Comparison of ENCODE assay signal across 7 cellular contexts in genomic region chr19:13154241-13154778, GRCh38. TPM values are rescaled to one million over a fixed set of nuclear protein-coding genes. Genes with fewer than 3 reads are reported as not detected.
A peak's percentile ranks its signal among the peaks of the same experiment; 100 is the strongest.
DNase-seq lines count a peak whose midpoint lies in the region; ATAC-seq and TF ChIP-seq lines count a peak whose summit lies in the region.

No MANE protein-coding gene starts in this region.

- peaks cover 6% of the 10 kb centered on the region for H3K4me1 ChIP-seq in ectodermal cell (ENCODE audit: control insufficient read depth, insufficient read depth, low read length)

- peak overlapping the region; percentile 86 for H3K27ac ChIP-seq in ectodermal cell (ENCODE audit: insufficient read depth, low read depth, low read length, poor library complexity, severe bottlenecking)

- no peak for TF ChIP-seq CTCF in GM12875 (IDR thresholded peaks at IDR 0.05; ENCODE audit: borderline replicate concordance, insufficient read depth, low read depth, low read length)

- H3K27me3 ChIP-seq in ectodermal cell (ENCODE audit: control insufficient read depth, insufficient read depth, low read length, poor library complexity, severe bottlenecking), result no peaks in the 10 kb centered on the region

- no peaks in the 10 kb centered on the region for H3K9me3 ChIP-seq in ectodermal cell (ENCODE audit: control insufficient read depth, low read length)

- no peak for ATAC-seq in GM19324 (IDR thresholded peaks at IDR 0.05; ENCODE audit: low FRiP score, unreplicated experiment)

- 1% methylated on average over 21 of the region's 21 CpGs for WGBS in ectodermal cell, 2 experiments

- no peaks in the 10 kb centered on the region for H3K36me3 ChIP-seq in ectodermal cell (ENCODE audit: control insufficient read depth, insufficient read depth, low read length)

- DNase-seq in NCI-H2171 (lab: John Stamatoyannopoulos, UW) (peak; percentile 42), lung microvascular endothelial cell (ENCODE audit: low read depth in 2 of 2) (peak; percentile 90 to 94)
- DNase-seq in activated CD4-positive, alpha-beta T cell treated with anti-CD3 and anti-CD28 coated beads, Interleukin-2, amount 50 U/mL, for 1 hour, result peak; percentile 49
- DNase-seq in stimulated activated CD8-positive, alpha-beta memory T cell treated with anti-CD3 and anti-CD28 coated beads, Interleukin-4, amount 100 ng/mL, for 48 hours, result peak; percentile 86

- peak overlapping the region; percentile 100 for H3K4me3 ChIP-seq in GM12875 (ENCODE audit: low read depth, low read length)
- peak overlapping the region; percentile 84 for H3K4me3 ChIP-seq in ectodermal cell (ENCODE audit: insufficient read depth, low read depth, low read length)

RNA-seq across cellular contexts. Expression of gene IER2, which starts 4.1 kb away (rescaled TPM):
- polyA plus RNA-seq in ectodermal cell (2013, experiment 1 of 4), result 77.9 TPM
- 70.4 TPM for polyA plus RNA-seq in ectodermal cell (2013, experiment 2 of 4)
- 54.1 TPM for polyA plus RNA-seq in ectodermal cell (2013, experiment 3 of 4)
- polyA plus RNA-seq in ectodermal cell (2013, experiment 4 of 4), result 54.6 TPM
- 19.0 and 31.2 TPM in 2 replicates for total RNA-seq in lung microvascular endothelial cell

RNA-seq across cellular contexts. Expression of gene STX10, which starts 4.1 kb away (rescaled TPM):
- 37.9 TPM for polyA plus RNA-seq in ectodermal cell (2013, experiment 1 of 4)
- polyA plus RNA-seq in ectodermal cell (2013, experiment 2 of 4), result 32.1 TPM
- 39.2 TPM for polyA plus RNA-seq in ectodermal cell (2013, experiment 3 of 4)
- polyA plus RNA-seq in ectodermal cell (2013, experiment 4 of 4), result 38.1 TPM
- total RNA-seq in lung microvascular endothelial cell, result 46.4 and 56.0 TPM in 2 replicates

RNA-seq across cellular contexts. Expression of gene NACC1, which starts 36.2 kb away (rescaled TPM):
- polyA plus RNA-seq in ectodermal cell (2013, experiment 1 of 4), result 124 TPM
- polyA plus RNA-seq in ectodermal cell (2013, experiment 2 of 4), result 149 TPM
- polyA plus RNA-seq in ectodermal cell (2013, experiment 3 of 4), result 79.0 TPM
- polyA plus RNA-seq in ectodermal cell (2013, experiment 4 of 4), result 86.2 TPM
- total RNA-seq in lung microvascular endothelial cell, result 32.7 and 34.1 TPM in 2 replicates

RNA-seq across cellular contexts. Expression of gene TRMT1, which starts 37.8 kb away (rescaled TPM):
- 46.9 TPM for polyA plus RNA-seq in ectodermal cell (2013, experiment 1 of 4)
- polyA plus RNA-seq in ectodermal cell (2013, experiment 2 of 4), result 41.7 TPM
- 34.4 TPM for polyA plus RNA-seq in ectodermal cell (2013, experiment 3 of 4)
- polyA plus RNA-seq in ectodermal cell (2013, experiment 4 of 4), result 38.1 TPM
- total RNA-seq in lung microvascular endothelial cell, result 17.4 and 26.6 TPM in 2 replicates

RNA-seq across cellular contexts. Expression of gene LYL1, which starts 51.7 kb away (rescaled TPM):
- 0.43 TPM for polyA plus RNA-seq in ectodermal cell (2013, experiment 1 of 4)
- polyA plus RNA-seq in ectodermal cell (2013, experiment 2 of 4), result 1.0 TPM
- 1.6 TPM for polyA plus RNA-seq in ectodermal cell (2013, experiment 3 of 4)
- polyA plus RNA-seq in ectodermal cell (2013, experiment 4 of 4), result 1.5 TPM
- 17.3 and 28.8 TPM in 2 replicates for total RNA-seq in lung microvascular endothelial cell

Comparison
In these comparisons a context has a peak if more than half of its experiments do, and no peak if none do; other contexts are left out.
1. DNase-seq: peak in every context shown above with its lines; median percentile 92 in lung microvascular endothelial cell; 86 in stimulated activated CD8-positive, alpha-beta memory T cell treated with anti-CD3 and anti-CD28 coated beads, Interleukin-4, amount 100 ng/mL, for 48 hours; 49 in activated CD4-positive, alpha-beta T cell treated with anti-CD3 and anti-CD28 coated beads, Interleukin-2, amount 50 U/mL, for 1 hour; 42 in NCI-H2171.